In the genomic region with DNA sequence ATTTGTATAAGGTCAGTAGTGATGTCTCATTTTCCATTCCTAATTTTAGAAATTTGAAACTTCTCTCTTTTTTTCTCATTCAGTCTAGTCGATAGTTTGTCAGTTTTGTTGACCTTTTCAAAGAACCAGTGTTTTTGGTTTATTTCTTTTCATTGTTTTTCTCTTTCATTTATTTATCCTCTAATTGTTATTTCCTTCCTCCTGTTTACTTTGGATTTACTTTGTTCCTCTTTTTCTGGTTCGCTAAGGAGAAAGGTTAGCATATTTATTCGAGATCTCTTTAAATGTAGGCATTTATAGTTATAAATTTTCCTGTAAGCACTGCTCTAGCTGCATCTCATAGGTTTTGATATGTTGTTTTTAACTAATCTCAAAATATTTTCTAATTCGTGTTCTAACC, we compare ENCODE assay signal across 8 cellular contexts.
"Had no signal": no experiment of that assay in that cellular context is flagged by ENCODE, and none has a peak within 500 bp of the region (broad histone marks: within the 10 kb centered on the region; RNA-seq: fewer than 3 reads in every experiment).

No MANE protein-coding gene starts in this region.

- H3K4me3 ChIP-seq: GM23338 had no signal

- FAIRE-seq: H1, H54, HepG2 had no signal

- H3K4me2 ChIP-seq: GM23338 had no signal

- H3K27ac ChIP-seq: HL-60 had no signal

- H3K4me3 Mint-ChIP-seq: GM23338, H9 had no signal

- DNase-seq: H9, HCEC 1CT had no signal

- H3K4me1 Mint-ChIP-seq: GM23338, H9 had no signal

- H3K27ac Mint-ChIP-seq: GM23338, H9, IgD-negative memory B cell had no signal

- H3K27me3 Mint-ChIP-seq: IgD-negative memory B cell had no signal

- H2AFZ ChIP-seq: GM23338 had no signal

- ATAC-seq: GM23338, HepG2 had no signal
